11 cellular contexts compared by ENCODE assay signal in the genomic region with DNA sequence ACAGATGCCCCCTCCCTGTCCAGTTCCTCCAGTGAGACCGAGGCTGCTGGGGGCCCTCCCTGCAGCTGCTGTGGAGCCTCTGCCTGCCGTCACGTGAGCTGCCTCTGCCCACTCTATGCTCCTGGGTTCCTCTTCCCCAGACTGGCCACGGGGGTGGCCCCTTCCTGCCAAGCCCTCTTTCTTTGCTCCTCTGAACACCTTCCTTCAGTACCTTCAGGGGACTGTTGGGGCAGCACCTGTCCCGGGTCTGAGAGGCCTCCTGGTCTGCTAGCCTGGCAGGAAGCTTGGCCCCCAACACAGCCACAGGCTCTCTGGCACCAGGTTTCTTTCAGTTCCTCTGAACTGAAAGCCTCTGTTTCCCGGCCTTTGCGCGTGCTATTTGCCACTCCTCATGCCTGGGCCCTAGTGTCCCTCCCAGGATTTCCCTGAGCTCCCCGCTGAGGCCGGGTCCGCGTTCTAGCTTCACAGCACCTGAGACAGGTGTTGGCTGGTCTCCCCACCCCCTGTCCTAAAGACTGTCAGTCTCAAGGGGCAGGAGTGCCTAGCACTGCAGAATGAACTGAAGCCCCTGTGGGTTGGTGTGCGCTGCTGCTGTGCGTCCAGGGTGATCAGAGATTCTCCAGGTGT. TPM values are rescaled to one million over a fixed set of nuclear protein-coding genes. Genes with fewer than 3 reads are reported as not detected.
DNase-seq lines count a peak whose midpoint lies in the region; ATAC-seq and TF ChIP-seq lines count a peak whose summit lies in the region.
"Had no signal": no experiment of that assay in that cellular context is flagged by ENCODE, and none has a peak within 500 bp of the region (broad histone marks: within the 10 kb centered on the region; RNA-seq: fewer than 3 reads in every experiment).

No MANE protein-coding gene starts in this region.

- no peak for TF ChIP-seq CTCF in colonic mucosa (IDR thresholded peaks at IDR 0.05)

- peaks cover 4% of the 10 kb centered on the region for H3K4me1 ChIP-seq in colonic mucosa

- no peaks in the 10 kb centered on the region for H3K36me3 ChIP-seq in colonic mucosa

- peak overlapping the region in 1 of 2 donors; percentile 40 for H3K9ac ChIP-seq in colonic mucosa (ENCODE audit: low read depth in 2 of 2, low read length in 2 of 2)

- intact Hi-C loops in colonic mucosa (cut with DNase I) = no loop called here

- H3K27ac ChIP-seq in colonic mucosa = peak overlapping the region; percentile 60

- H3K27me3 ChIP-seq in colonic mucosa = no peaks in the 10 kb centered on the region
- H3K27me3 ChIP-seq: pancreas, testis had no signal

- DNase-seq in colonic mucosa (no peak), EL (no peak), HPDE6-E6E7 (ENCODE audit: extremely low spot score) (no peak)
- DNase-seq in stimulated activated naive CD8-positive, alpha-beta T cell treated with anti-CD3 and anti-CD28 coated beads, Interleukin-15, Interleukin-2, amounts not matched to agents 100 U/mL and 50 U/mL, for 24 hours = no peak
- no peak for DNase-seq in activated CD8-positive, alpha-beta memory T cell treated with anti-CD3 and anti-CD28 coated beads, Interleukin-2, amount 50 U/mL, for 48 hours
- DNase-seq: NCI-H1417, testis had no signal

- peak; percentile 64 for ATAC-seq in GM19043 (IDR thresholded peaks at IDR 0.05; ENCODE audit: low read depth, unreplicated experiment)
- peak; percentile 61 for ATAC-seq in HG03354 (IDR thresholded peaks at IDR 0.05; ENCODE audit: poor library complexity, severe bottlenecking, unreplicated experiment)
- peak; percentile 24 for ATAC-seq in stimulated activated naive CD8-positive, alpha-beta T cell treated with anti-CD3 and anti-CD28 coated beads, Interleukin-15, Interleukin-2, amounts not matched to agents 100 U/mL and 50 U/mL, for 24 hours
- ATAC-seq in GM18858 (IDR thresholded peaks at IDR 0.05; ENCODE audit: unreplicated experiment) = no peak

- H3K4me3 ChIP-seq in colonic mucosa = no peak overlapping the region
- H3K4me3 ChIP-seq: pancreas, testis had no signal

- H3K9me3 ChIP-seq in colonic mucosa = no peaks in the 10 kb centered on the region
- H3K9me3 ChIP-seq: pancreas, testis had no signal

RNA-seq across cellular contexts. Expression of a gene that starts 6.6 kb away (rescaled TPM):
- total RNA-seq in colonic mucosa = 100 to 1,000 TPM; 240 to 336 TPM

RNA-seq across cellular contexts. Expression of a gene that starts 13.0 kb away (rescaled TPM):
- 10 to 100 TPM; 19.4 to 31.6 TPM for total RNA-seq in colonic mucosa

RNA-seq across cellular contexts. Expression of a gene that starts 24.0 kb away (rescaled TPM):
- under 1 TPM; 0.53 to 0.54 TPM for total RNA-seq in colonic mucosa

RNA-seq across cellular contexts. Expression of a gene that starts 30.7 kb away (rescaled TPM):
- total RNA-seq in colonic mucosa = 10 to 100 TPM; 60.4 to 71.5 TPM

RNA-seq across cellular contexts. Expression of a gene that starts 32.2 kb away (rescaled TPM):
- total RNA-seq in colonic mucosa = 10 to 100 TPM in 1 of 2 donors, 1 to 10 TPM in 1; 8.4 to 15.8 TPM
